ENCODE assay signal across 17 cellular contexts in the genomic region with DNA sequence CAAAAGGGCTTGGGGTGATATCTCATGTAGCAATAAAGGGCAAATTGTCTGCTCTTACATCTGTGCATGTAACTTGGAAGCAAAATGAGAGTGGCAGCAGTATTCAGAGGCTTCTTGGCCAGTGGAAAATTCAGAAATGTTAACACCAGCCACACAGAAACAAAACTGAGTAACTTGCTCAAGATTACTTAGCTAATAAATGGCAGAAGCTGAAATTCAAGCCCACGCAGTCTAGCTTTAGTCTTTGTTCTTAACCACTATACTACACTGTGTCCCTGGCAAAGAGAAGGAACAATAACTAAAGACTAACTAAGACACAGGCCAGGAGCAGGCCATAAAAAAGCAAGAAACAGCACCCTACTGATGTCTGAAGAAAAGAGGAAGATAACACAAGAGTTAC.
A peak's percentile ranks its signal among the peaks of the same experiment; 100 is the strongest.
DNase-seq lines count a peak whose midpoint lies in the region; ATAC-seq and TF ChIP-seq lines count a peak whose summit lies in the region.
"Had no signal": no experiment of that assay in that cellular context is flagged by ENCODE, and none has a peak within 500 bp of the region (broad histone marks: within the 10 kb centered on the region; RNA-seq: fewer than 3 reads in every experiment).

No MANE protein-coding gene starts in this region.

- peak overlapping the region; percentile 9 for H3K27ac Mint-ChIP-seq in CD8-positive, alpha-beta T cell

- H3K27me3 ChIP-seq in CD8-positive, alpha-beta T cell (ENCODE audit: insufficient read depth, low read length): no peaks in the 10 kb centered on the region
- H3K27me3 ChIP-seq in dorsolateral prefrontal cortex (no peaks in the 10 kb centered on the region), Peyer's patch (no peaks in the 10 kb centered on the region), trophoblast cell (ENCODE audit: insufficient read depth, low read length) (no peaks in the 10 kb centered on the region)
- H3K27me3 ChIP-seq: ovary had no signal

- no peak overlapping the region for H3K4me3 Mint-ChIP-seq in CD8-positive, alpha-beta T cell
- H3K4me3 Mint-ChIP-seq: brain; effector memory CD8-positive, alpha-beta T cell had no signal

- no peaks in the 10 kb centered on the region for H3K27me3 Mint-ChIP-seq in CD8-positive, alpha-beta T cell (ENCODE audit: low read depth)
- H3K27me3 Mint-ChIP-seq: effector memory CD8-positive, alpha-beta T cell had no signal

- no peak overlapping the region for H3K4me3 ChIP-seq in CD8-positive, alpha-beta T cell (ENCODE audit: low read depth, low read length)
- H3K4me3 ChIP-seq in dorsolateral prefrontal cortex (no peak overlapping the region), Peyer's patch (no peak overlapping the region), trophoblast cell (ENCODE audit: low read depth, low read length) (no peak overlapping the region)
- H3K4me3 ChIP-seq: ovary had no signal

- H4K12ac ChIP-seq in trophoblast cell (ENCODE audit: low read depth, low read length): no peak overlapping the region

- H4K8ac ChIP-seq in trophoblast cell (ENCODE audit: low read depth, low read length): no peak overlapping the region

- no peak overlapping the region for H3K23ac ChIP-seq in trophoblast cell (ENCODE audit: low read length)

- H2BK5ac ChIP-seq in trophoblast cell (ENCODE audit: low read depth, low read length, poor library complexity): no peak overlapping the region

- H3K79me2 ChIP-seq in trophoblast cell (ENCODE audit: control insufficient read depth, insufficient read depth, low read length, poor library complexity): no peaks in the 10 kb centered on the region

- POLR2A ChIA-PET in CD8-positive, alpha-beta T cell (lab: Charles Lee): no interaction called here

- H3K14ac ChIP-seq in trophoblast cell (ENCODE audit: low read length): no peak overlapping the region

- H2BK120ac ChIP-seq in trophoblast cell (ENCODE audit: insufficient read depth, low read length, poor library complexity): no peak overlapping the region

- H3K9me3 Mint-ChIP-seq in CD8-positive, alpha-beta T cell: no peaks in the 10 kb centered on the region
- H3K9me3 Mint-ChIP-seq: brain; effector memory CD8-positive, alpha-beta T cell had no signal

- peaks cover 38% of the 10 kb centered on the region for H3K36me3 Mint-ChIP-seq in CD8-positive, alpha-beta T cell
- H3K36me3 Mint-ChIP-seq: brain had no signal

- no peaks in the 10 kb centered on the region for H3K36me3 ChIP-seq in CD8-positive, alpha-beta T cell (ENCODE audit: insufficient read depth, low read length)
- no peaks in the 10 kb centered on the region for H3K36me3 ChIP-seq in Peyer's patch
- no peaks in the 10 kb centered on the region for H3K36me3 ChIP-seq in trophoblast cell (ENCODE audit: control insufficient read depth in 1 of 2, insufficient read depth in 2 of 2, low read length in 2 of 2)
- H3K36me3 ChIP-seq: ovary had no signal

- H3K4me2 ChIP-seq in trophoblast cell (ENCODE audit: low read length): no peak overlapping the region

- CTCF ChIA-PET in CD8-positive, alpha-beta T cell (lab: Charles Lee): interaction anchor here (0.8 kb wide), 1 partner anchor 17 kb away, joined by 3 read pairs; no protein-coding TSS in a partner anchor

- no peak overlapping the region for H2AK5ac ChIP-seq in trophoblast cell (ENCODE audit: low read length)

- no peak overlapping the region for H3K9ac ChIP-seq in trophoblast cell (ENCODE audit: low read length)

- no peak for ATAC-seq in CD8-positive, alpha-beta T cell
- ATAC-seq in GM19452 (IDR thresholded peaks at IDR 0.05; ENCODE audit: unreplicated experiment): peak; percentile 46
- ATAC-seq in HG03460 (IDR thresholded peaks at IDR 0.05; ENCODE audit: unreplicated experiment): peak; percentile 42
- ATAC-seq: effector memory CD8-positive, alpha-beta T cell; Panc1 had no signal

- H3K4me1 ChIP-seq in CD8-positive, alpha-beta T cell (ENCODE audit: insufficient read depth, low read length): no peaks in the 10 kb centered on the region
- H3K4me1 ChIP-seq in Peyer's patch (no peaks in the 10 kb centered on the region), trophoblast cell (ENCODE audit: control insufficient read depth in 1 of 2, insufficient read depth in 2 of 2, low read length in 2 of 2) (no peaks in the 10 kb centered on the region)

- TF ChIP-seq CTCF in CD8-positive, alpha-beta T cell (IDR thresholded peaks at IDR 0.05): no peak
- no peak for TF ChIP-seq CTCF in dorsolateral prefrontal cortex (IDR thresholded peaks at IDR 0.05 in 54 of 56, conservative IDR thresholded peaks at IDR 0.05 in 2 of 56; ENCODE audit: low read depth in 1 of 56, partially characterized antibody in 56 of 56)
- no peak for TF ChIP-seq CTCF in Peyer's patch (IDR thresholded peaks at IDR 0.05)

- H3K18ac ChIP-seq in trophoblast cell (ENCODE audit: low read length): no peak overlapping the region

- no CpG with 5 or more reads among the region's 1 CpG for WGBS in trophoblast cell (ENCODE audit: extremely low coverage, insufficient coverage, insufficient read length)

- H3K4ac ChIP-seq in trophoblast cell (ENCODE audit: low read depth, low read length): no peak overlapping the region

- no peaks in the 10 kb centered on the region for H3K9me3 ChIP-seq in CD8-positive, alpha-beta T cell (ENCODE audit: low read length)
- H3K9me3 ChIP-seq in Peyer's patch: no peaks in the 10 kb centered on the region
- H3K9me3 ChIP-seq in trophoblast cell (ENCODE audit: insufficient read depth, low read depth, low read length): no peaks in the 10 kb centered on the region
- H3K9me3 ChIP-seq: ovary had no signal

- intact Hi-C loops in CD8-positive, alpha-beta T cell (cut with DNase I, micrococcal nuclease): no loop called here
- intact Hi-C loops in dorsolateral prefrontal cortex (cut with DNase I): no loop called here

- TF ChIP-seq POLR2A in Peyer's patch (IDR thresholded peaks at IDR 0.05): no peak

- no peaks in the 10 kb centered on the region for H3K79me1 ChIP-seq in trophoblast cell (ENCODE audit: low read length)

- H2AFZ ChIP-seq in trophoblast cell (ENCODE audit: insufficient read depth, low read length, poor library complexity): no peak overlapping the region

- H3K27ac ChIP-seq in CD8-positive, alpha-beta T cell (ENCODE audit: low read depth, low read length): no peak overlapping the region
- H3K27ac ChIP-seq in dorsolateral prefrontal cortex: peak overlapping the region in 52 of 59 donors; percentile 0 to 80 (median 56)
- H3K27ac ChIP-seq in Peyer's patch: no peak overlapping the region
- no peak overlapping the region for H3K27ac ChIP-seq in trophoblast cell (ENCODE audit: low read depth, low read length)
- H3K27ac ChIP-seq: ovary had no signal

- DNase-seq in CD8-positive, alpha-beta T cell: no peak
- DNase-seq in dorsolateral prefrontal cortex (no peak), Peyer's patch (no peak), NCI-H187 (lab: John Stamatoyannopoulos, UW) (no peak), trophoblast cell (no peak), cerebellar cortex (ENCODE audit: low spot score) (no peak)
- DNase-seq: activated naive CD4-positive, alpha-beta T cell; effector memory CD8-positive, alpha-beta T cell; EL; hypothalamus; NCI-H2081; NCI-H526 treated with DMSO at 0.1 percent for 48 hours; ovary had no signal

- H2BK12ac ChIP-seq in trophoblast cell (ENCODE audit: low read length): no peak overlapping the region

- H3K4me1 Mint-ChIP-seq in CD8-positive, alpha-beta T cell (ENCODE audit: low read depth): peaks cover 29% of the 10 kb centered on the region
- H3K4me1 Mint-ChIP-seq: brain had no signal

- H4K91ac ChIP-seq in trophoblast cell (ENCODE audit: low read depth, low read length): no peak overlapping the region

Comparison
In these comparisons a context has a peak if more than half of its experiments do, and no peak if none do; other contexts are left out.
1. H3K27ac ChIP-seq: peak in dorsolateral prefrontal cortex (52 of 59); none in CD8-positive, alpha-beta T cell (single experiment), Peyer's patch (0 of 4) and trophoblast cell (single experiment).